Comparison of ENCODE assay signal across 1 cellular context in the genomic region with DNA sequence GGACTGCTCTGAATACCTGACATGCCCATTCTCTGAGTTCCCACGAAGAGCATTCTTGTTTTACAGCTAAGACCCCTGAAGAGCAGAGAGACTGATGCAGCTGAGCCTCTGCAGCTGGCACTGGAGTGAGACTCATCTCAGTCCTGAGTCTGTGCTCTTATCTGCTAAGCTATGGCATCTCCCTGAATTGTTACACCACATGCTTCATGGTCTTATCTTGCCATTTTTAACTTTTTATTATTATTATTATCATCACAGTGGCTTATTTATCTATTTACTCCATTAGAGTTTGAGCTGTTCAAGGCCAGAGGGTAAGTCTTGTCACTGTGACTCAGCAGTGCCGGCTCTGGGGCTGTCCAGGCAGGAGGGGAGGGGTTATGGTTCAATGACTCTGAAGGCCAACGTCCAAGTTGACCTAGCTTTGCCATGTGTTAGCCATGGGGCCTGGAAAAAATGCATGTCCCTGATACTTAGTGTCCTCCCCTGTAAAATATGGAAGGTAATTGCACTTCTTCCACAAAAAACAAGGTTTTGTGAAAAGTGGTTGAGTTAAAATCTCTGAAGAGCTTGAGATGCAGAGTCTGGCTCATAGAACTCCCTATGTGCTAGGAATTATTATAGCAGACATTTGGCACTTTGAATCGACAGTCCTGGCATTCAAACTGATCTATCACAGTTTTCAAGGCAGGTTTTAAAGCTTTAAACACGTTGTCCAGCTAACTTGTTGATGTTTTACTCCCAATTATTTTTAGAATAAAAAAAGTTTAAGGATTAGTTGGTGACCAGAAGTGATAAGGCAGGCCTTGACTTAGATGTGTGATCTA.
TF ChIP-seq lines count a peak whose summit lies in the region.

No MANE protein-coding gene starts in this region.

TF ChIP-seq in HepG2, 621 proteins besides CTCF, POLR2A, EP300 and RAD21 (continued from another document and continues in another):
- TF ChIP-seq, protein P1, sequence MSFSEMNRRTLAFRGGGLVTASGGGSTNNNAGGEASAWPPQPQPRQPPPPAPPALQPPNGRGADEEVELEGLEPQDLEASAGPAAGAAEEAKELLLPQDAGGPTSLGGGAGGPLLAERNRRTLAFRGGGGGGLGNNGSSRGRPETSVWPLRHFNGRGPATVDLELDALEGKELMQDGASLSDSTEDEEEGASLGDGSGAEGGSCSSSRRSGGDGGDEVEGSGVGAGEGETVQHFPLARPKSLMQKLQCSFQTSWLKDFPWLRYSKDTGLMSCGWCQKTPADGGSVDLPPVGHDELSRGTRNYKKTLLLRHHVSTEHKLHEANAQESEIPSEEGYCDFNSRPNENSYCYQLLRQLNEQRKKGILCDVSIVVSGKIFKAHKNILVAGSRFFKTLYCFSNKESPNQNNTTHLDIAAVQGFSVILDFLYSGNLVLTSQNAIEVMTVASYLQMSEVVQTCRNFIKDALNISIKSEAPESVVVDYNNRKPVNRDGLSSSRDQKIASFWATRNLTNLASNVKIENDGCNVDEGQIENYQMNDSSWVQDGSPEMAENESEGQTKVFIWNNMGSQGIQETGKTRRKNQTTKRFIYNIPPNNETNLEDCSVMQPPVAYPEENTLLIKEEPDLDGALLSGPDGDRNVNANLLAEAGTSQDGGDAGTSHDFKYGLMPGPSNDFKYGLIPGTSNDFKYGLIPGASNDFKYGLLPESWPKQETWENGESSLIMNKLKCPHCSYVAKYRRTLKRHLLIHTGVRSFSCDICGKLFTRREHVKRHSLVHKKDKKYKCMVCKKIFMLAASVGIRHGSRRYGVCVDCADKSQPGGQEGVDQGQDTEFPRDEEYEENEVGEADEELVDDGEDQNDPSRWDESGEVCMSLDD (CRISPR knock-in tag; IDR thresholded peaks at IDR 0.05; ENCODE audit: borderline replicate concordance) = no peak
- TF ChIP-seq ZNF644 (CRISPR knock-in tag; IDR thresholded peaks at IDR 0.05; ENCODE audit: low read depth) (peak; percentile 100), ZMYM3 (CRISPR knock-in tag; IDR thresholded peaks at IDR 0.05) (peak; percentile 82), TGIF2 (CRISPR knock-in tag; IDR thresholded peaks at IDR 0.05) (peak; percentile 93), NONO (IDR thresholded peaks at IDR 0.05) (no peak), NONO (CRISPR knock-in tag; conservative IDR thresholded peaks at IDR 0.05) (peak; percentile 30; the same call in 1 of the 2 replicates), ZNF263 (CRISPR knock-in tag; IDR thresholded peaks at IDR 0.05) (0 out of 2 replicates have a peak, but pooled peaks have one; percentile 14), ZNF441 (CRISPR knock-in tag; IDR thresholded peaks at IDR 0.05; ENCODE audit: borderline replicate concordance) (peak; percentile 71; the same call in 1 of the 2 replicates), PHB2 (IDR thresholded peaks at IDR 0.05; ENCODE audit: partially characterized antibody) (no peak), RXRB (CRISPR knock-in tag; IDR thresholded peaks at IDR 0.05; ENCODE audit: borderline replicate concordance) (peak; percentile 88), ZNF607 (CRISPR knock-in tag; IDR thresholded peaks at IDR 0.05; ENCODE audit: borderline replicate concordance) (peak; percentile 77; the same call in 1 of the 2 replicates), ZNF75D (CRISPR knock-in tag; IDR thresholded peaks at IDR 0.05; ENCODE audit: borderline replicate concordance) (no peak), AKAP8 (CRISPR knock-in tag; IDR thresholded peaks at IDR 0.05) (no peak), ZNF30 (CRISPR knock-in tag; IDR thresholded peaks at IDR 0.05) (no peak), SIX4 (CRISPR knock-in tag; IDR thresholded peaks at IDR 0.05) (no peak), TCF7L2 (IDR thresholded peaks at IDR 0.05; ENCODE audit: low read depth, low read length) (no peak), HNRNPK (IDR thresholded peaks at IDR 0.05; ENCODE audit: low read depth, low read length, poor library complexity, severe bottlenecking) (no peak), RORA (CRISPR knock-in tag; IDR thresholded peaks at IDR 0.05) (no peak), ZNF556 (CRISPR knock-in tag; IDR thresholded peaks at IDR 0.05; ENCODE audit: borderline replicate concordance) (peak; percentile 88; the same call in 1 of the 2 replicates), ZNF746 (CRISPR knock-in tag; IDR thresholded peaks at IDR 0.05) (0 out of 2 replicates have a peak, but pooled peaks have one; percentile 32), MZF1 (CRISPR knock-in tag; IDR thresholded peaks at IDR 0.05; ENCODE audit: borderline replicate concordance) (no peak), ZNF761 (CRISPR knock-in tag; conservative IDR thresholded peaks at IDR 0.05) (no peak)
- TF ChIP-seq, protein P2, sequence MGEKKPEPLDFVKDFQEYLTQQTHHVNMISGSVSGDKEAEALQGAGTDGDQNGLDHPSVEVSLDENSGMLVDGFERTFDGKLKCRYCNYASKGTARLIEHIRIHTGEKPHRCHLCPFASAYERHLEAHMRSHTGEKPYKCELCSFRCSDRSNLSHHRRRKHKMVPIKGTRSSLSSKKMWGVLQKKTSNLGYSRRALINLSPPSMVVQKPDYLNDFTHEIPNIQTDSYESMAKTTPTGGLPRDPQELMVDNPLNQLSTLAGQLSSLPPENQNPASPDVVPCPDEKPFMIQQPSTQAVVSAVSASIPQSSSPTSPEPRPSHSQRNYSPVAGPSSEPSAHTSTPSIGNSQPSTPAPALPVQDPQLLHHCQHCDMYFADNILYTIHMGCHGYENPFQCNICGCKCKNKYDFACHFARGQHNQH (CRISPR knock-in tag; IDR thresholded peaks at IDR 0.05) = peak; percentile 37; the same call in 1 of the 2 replicates
- TF ChIP-seq, protein P3, sequence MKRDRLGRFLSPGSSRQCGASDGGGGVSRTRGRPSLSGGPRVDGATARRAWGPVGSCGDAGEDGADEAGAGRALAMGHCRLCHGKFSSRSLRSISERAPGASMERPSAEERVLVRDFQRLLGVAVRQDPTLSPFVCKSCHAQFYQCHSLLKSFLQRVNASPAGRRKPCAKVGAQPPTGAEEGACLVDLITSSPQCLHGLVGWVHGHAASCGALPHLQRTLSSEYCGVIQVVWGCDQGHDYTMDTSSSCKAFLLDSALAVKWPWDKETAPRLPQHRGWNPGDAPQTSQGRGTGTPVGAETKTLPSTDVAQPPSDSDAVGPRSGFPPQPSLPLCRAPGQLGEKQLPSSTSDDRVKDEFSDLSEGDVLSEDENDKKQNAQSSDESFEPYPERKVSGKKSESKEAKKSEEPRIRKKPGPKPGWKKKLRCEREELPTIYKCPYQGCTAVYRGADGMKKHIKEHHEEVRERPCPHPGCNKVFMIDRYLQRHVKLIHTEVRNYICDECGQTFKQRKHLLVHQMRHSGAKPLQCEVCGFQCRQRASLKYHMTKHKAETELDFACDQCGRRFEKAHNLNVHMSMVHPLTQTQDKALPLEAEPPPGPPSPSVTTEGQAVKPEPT (CRISPR knock-in tag; IDR thresholded peaks at IDR 0.05; ENCODE audit: low read depth) = 0 out of 2 replicates have a peak, but pooled peaks have one; percentile 48
- TF ChIP-seq, protein P4, sequence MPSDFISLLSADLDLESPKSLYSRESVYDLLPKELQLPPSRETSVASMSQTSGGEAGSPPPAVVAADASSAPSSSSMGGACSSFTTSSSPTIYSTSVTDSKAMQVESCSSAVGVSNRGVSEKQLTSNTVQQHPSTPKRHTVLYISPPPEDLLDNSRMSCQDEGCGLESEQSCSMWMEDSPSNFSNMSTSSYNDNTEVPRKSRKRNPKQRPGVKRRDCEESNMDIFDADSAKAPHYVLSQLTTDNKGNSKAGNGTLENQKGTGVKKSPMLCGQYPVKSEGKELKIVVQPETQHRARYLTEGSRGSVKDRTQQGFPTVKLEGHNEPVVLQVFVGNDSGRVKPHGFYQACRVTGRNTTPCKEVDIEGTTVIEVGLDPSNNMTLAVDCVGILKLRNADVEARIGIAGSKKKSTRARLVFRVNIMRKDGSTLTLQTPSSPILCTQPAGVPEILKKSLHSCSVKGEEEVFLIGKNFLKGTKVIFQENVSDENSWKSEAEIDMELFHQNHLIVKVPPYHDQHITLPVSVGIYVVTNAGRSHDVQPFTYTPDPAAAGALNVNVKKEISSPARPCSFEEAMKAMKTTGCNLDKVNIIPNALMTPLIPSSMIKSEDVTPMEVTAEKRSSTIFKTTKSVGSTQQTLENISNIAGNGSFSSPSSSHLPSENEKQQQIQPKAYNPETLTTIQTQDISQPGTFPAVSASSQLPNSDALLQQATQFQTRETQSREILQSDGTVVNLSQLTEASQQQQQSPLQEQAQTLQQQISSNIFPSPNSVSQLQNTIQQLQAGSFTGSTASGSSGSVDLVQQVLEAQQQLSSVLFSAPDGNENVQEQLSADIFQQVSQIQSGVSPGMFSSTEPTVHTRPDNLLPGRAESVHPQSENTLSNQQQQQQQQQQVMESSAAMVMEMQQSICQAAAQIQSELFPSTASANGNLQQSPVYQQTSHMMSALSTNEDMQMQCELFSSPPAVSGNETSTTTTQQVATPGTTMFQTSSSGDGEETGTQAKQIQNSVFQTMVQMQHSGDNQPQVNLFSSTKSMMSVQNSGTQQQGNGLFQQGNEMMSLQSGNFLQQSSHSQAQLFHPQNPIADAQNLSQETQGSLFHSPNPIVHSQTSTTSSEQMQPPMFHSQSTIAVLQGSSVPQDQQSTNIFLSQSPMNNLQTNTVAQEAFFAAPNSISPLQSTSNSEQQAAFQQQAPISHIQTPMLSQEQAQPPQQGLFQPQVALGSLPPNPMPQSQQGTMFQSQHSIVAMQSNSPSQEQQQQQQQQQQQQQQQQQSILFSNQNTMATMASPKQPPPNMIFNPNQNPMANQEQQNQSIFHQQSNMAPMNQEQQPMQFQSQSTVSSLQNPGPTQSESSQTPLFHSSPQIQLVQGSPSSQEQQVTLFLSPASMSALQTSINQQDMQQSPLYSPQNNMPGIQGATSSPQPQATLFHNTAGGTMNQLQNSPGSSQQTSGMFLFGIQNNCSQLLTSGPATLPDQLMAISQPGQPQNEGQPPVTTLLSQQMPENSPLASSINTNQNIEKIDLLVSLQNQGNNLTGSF (CRISPR knock-in tag; IDR thresholded peaks at IDR 0.05) = no peak
- TF ChIP-seq, protein P5, sequence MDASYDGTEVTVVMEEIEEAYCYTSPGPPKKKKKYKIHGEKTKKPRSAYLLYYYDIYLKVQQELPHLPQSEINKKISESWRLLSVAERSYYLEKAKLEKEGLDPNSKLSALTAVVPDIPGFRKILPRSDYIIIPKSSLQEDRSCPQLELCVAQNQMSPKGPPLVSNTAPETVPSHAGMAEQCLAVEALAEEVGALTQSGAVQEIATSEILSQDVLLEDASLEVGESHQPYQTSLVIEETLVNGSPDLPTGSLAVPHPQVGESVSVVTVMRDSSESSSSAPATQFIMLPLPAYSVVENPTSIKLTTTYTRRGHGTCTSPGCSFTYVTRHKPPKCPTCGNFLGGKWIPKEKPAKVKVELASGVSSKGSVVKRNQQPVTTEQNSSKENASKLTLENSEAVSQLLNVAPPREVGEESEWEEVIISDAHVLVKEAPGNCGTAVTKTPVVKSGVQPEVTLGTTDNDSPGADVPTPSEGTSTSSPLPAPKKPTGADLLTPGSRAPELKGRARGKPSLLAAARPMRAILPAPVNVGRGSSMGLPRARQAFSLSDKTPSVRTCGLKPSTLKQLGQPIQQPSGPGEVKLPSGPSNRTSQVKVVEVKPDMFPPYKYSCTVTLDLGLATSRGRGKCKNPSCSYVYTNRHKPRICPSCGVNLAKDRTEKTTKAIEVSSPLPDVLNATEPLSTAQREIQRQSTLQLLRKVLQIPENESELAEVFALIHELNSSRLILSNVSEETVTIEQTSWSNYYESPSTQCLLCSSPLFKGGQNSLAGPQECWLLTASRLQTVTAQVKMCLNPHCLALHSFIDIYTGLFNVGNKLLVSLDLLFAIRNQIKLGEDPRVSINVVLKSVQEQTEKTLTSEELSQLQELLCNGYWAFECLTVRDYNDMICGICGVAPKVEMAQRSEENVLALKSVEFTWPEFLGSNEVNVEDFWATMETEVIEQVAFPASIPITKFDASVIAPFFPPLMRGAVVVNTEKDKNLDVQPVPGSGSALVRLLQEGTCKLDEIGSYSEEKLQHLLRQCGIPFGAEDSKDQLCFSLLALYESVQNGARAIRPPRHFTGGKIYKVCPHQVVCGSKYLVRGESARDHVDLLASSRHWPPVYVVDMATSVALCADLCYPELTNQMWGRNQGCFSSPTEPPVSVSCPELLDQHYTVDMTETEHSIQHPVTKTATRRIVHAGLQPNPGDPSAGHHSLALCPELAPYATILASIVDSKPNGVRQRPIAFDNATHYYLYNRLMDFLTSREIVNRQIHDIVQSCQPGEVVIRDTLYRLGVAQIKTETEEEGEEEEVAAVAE (CRISPR knock-in tag; IDR thresholded peaks at IDR 0.05; ENCODE audit: borderline replicate concordance) = 0 out of 2 replicates have a peak, but pooled peaks have one; percentile 51
- TF ChIP-seq, protein P6, sequence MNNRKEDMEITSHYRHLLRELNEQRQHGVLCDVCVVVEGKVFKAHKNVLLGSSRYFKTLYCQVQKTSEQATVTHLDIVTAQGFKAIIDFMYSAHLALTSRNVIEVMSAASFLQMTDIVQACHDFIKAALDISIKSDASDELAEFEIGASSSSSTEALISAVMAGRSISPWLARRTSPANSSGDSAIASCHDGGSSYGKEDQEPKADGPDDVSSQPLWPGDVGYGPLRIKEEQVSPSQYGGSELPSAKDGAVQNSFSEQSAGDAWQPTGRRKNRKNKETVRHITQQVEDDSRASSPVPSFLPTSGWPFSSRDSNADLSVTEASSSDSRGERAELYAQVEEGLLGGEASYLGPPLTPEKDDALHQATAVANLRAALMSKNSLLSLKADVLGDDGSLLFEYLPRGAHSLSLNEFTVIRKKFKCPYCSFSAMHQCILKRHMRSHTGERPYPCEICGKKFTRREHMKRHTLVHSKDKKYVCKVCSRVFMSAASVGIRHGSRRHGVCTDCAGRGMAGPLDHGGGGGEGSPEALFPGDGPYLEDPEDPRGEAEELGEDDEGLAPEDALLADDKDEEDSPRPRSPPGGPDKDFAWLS (CRISPR knock-in tag; IDR thresholded peaks at IDR 0.05; ENCODE audit: borderline replicate concordance) = no peak
- TF ChIP-seq, protein P7, sequence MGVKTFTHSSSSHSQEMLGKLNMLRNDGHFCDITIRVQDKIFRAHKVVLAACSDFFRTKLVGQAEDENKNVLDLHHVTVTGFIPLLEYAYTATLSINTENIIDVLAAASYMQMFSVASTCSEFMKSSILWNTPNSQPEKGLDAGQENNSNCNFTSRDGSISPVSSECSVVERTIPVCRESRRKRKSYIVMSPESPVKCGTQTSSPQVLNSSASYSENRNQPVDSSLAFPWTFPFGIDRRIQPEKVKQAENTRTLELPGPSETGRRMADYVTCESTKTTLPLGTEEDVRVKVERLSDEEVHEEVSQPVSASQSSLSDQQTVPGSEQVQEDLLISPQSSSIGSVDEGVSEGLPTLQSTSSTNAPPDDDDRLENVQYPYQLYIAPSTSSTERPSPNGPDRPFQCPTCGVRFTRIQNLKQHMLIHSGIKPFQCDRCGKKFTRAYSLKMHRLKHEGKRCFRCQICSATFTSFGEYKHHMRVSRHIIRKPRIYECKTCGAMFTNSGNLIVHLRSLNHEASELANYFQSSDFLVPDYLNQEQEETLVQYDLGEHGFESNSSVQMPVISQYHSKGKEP (CRISPR knock-in tag; IDR thresholded peaks at IDR 0.05) = no peak
- TF ChIP-seq, protein P8, sequence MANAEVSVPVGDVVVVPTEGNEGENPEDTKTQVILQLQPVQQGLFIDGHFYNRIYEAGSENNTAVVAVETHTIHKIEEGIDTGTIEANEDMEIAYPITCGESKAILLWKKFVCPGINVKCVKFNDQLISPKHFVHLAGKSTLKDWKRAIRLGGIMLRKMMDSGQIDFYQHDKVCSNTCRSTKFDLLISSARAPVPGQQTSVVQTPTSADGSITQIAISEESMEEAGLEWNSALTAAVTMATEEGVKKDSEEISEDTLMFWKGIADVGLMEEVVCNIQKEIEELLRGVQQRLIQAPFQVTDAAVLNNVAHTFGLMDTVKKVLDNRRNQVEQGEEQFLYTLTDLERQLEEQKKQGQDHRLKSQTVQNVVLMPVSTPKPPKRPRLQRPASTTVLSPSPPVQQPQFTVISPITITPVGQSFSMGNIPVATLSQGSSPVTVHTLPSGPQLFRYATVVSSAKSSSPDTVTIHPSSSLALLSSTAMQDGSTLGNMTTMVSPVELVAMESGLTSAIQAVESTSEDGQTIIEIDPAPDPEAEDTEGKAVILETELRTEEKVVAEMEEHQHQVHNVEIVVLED (CRISPR knock-in tag; IDR thresholded peaks at IDR 0.05; ENCODE audit: borderline replicate concordance) = no peak
